1 cellular context compared by ENCODE assay signal in genomic region chr9:120538339-120538738, GRCh38.
TF ChIP-seq lines count a peak whose summit lies in the region.

No MANE protein-coding gene starts in this region.

TF ChIP-seq in HepG2, 621 proteins besides CTCF, POLR2A, EP300 and RAD21 (continued from another document and continues in another):
- TF ChIP-seq ZNF446 (CRISPR knock-in tag; IDR thresholded peaks at IDR 0.05), result no peak
- no peak for TF ChIP-seq ZIK1 (CRISPR knock-in tag; IDR thresholded peaks at IDR 0.05; ENCODE audit: borderline replicate concordance, low read depth)
- TF ChIP-seq TBX2 (CRISPR knock-in tag; IDR thresholded peaks at IDR 0.05; ENCODE audit: borderline replicate concordance), result 0 out of 2 replicates have a peak, but pooled peaks have one; percentile 15
- TF ChIP-seq FOXA1 (IDR thresholded peaks at IDR 0.05), result no peak
- TF ChIP-seq FOXA1 (CRISPR knock-in tag; IDR thresholded peaks at IDR 0.05), result peak; percentile 80
- TF ChIP-seq DPF2 (CRISPR knock-in tag; IDR thresholded peaks at IDR 0.05; ENCODE audit: borderline replicate concordance, low read depth), result peak; percentile 59; the same call in 1 of the 2 replicates
- peak; percentile 85 for TF ChIP-seq MED1 (CRISPR knock-in tag; IDR thresholded peaks at IDR 0.05)
- TF ChIP-seq THAP7 (CRISPR knock-in tag; IDR thresholded peaks at IDR 0.05), result no peak
- no peak for TF ChIP-seq GATA4 (IDR thresholded peaks at IDR 0.05; ENCODE audit: borderline replicate concordance, low read depth)
- no peak for TF ChIP-seq HNRNPH1 (optimal IDR thresholded peaks at IDR 0.05; ENCODE audit: low read depth, low read length)
- TF ChIP-seq NR2F1 (CRISPR knock-in tag; IDR thresholded peaks at IDR 0.05), result peak in 1 of 2 experiments; percentile 32; a peak in 1 of 4 replicates
- peak; percentile 99 for TF ChIP-seq RCOR2 (CRISPR knock-in tag; IDR thresholded peaks at IDR 0.05)
- no peak; the same call in 1 of the 2 replicates for TF ChIP-seq ZNF292 (CRISPR knock-in tag; IDR thresholded peaks at IDR 0.05; ENCODE audit: borderline replicate concordance, low read depth)
- TF ChIP-seq JDP2 (CRISPR knock-in tag; IDR thresholded peaks at IDR 0.05; ENCODE audit: borderline replicate concordance), result no peak
- peak; percentile 83 for TF ChIP-seq FOXA3 (CRISPR knock-in tag; IDR thresholded peaks at IDR 0.05)
- TF ChIP-seq ZNF20 (CRISPR knock-in tag; IDR thresholded peaks at IDR 0.05), result no peak
- no peak for TF ChIP-seq IRX3 (CRISPR knock-in tag; IDR thresholded peaks at IDR 0.05; ENCODE audit: borderline replicate concordance, low read depth)
- no peak for TF ChIP-seq ZNF800 (CRISPR knock-in tag; IDR thresholded peaks at IDR 0.05)
- TF ChIP-seq MAFF (IDR thresholded peaks at IDR 0.05; ENCODE audit: low read depth, low read length), result no peak
- TF ChIP-seq ZSCAN21 (CRISPR knock-in tag; IDR thresholded peaks at IDR 0.05; ENCODE audit: borderline replicate concordance), result no peak
- TF ChIP-seq ESRRA (CRISPR knock-in tag; IDR thresholded peaks at IDR 0.05; ENCODE audit: low read depth), result peak; percentile 62; the same call in 1 of the 2 replicates
- TF ChIP-seq SOX6 (IDR thresholded peaks at IDR 0.05), result no peak
- TF ChIP-seq SOX6 (CRISPR knock-in tag; IDR thresholded peaks at IDR 0.05), result peak; percentile 69
- TF ChIP-seq TFAP4 (IDR thresholded peaks at IDR 0.05; ENCODE audit: borderline replicate concordance, low read depth), result peak; percentile 56; the same call in 1 of the 2 replicates
- TF ChIP-seq NR1H2 (CRISPR knock-in tag; IDR thresholded peaks at IDR 0.05; ENCODE audit: borderline replicate concordance, low read depth), result no peak
- no peak for TF ChIP-seq ZNF326 (CRISPR knock-in tag; IDR thresholded peaks at IDR 0.05; ENCODE audit: borderline replicate concordance)
- TF ChIP-seq ETV5 (CRISPR knock-in tag; IDR thresholded peaks at IDR 0.05; ENCODE audit: borderline replicate concordance), result peak; percentile 90
- TF ChIP-seq TFE3 (CRISPR knock-in tag; IDR thresholded peaks at IDR 0.05), result peak; percentile 82
- no peak for TF ChIP-seq BHLHE40 (IDR thresholded peaks at IDR 0.05; ENCODE audit: low read length)
- no peak for TF ChIP-seq ZBTB44 (CRISPR knock-in tag; IDR thresholded peaks at IDR 0.05)
- no peak for TF ChIP-seq TRIM22 (IDR thresholded peaks at IDR 0.05)
- peak; percentile 82; the same call in 1 of the 2 replicates for TF ChIP-seq ZNF580 (CRISPR knock-in tag; IDR thresholded peaks at IDR 0.05; ENCODE audit: borderline replicate concordance, low read depth)
- no peak for TF ChIP-seq ZNF691 (CRISPR knock-in tag; IDR thresholded peaks at IDR 0.05; ENCODE audit: borderline replicate concordance, low read depth)
- peak in 1 of 2 experiments; percentile 37; a peak in 1 of 4 replicates for TF ChIP-seq HMGXB4 (CRISPR knock-in tag; IDR thresholded peaks at IDR 0.05; ENCODE audit: borderline replicate concordance in 1 of 2, low read depth in 1 of 2)
- no peak for TF ChIP-seq ATF4 (CRISPR knock-in tag; IDR thresholded peaks at IDR 0.05)
- TF ChIP-seq ZNF720 (CRISPR knock-in tag; IDR thresholded peaks at IDR 0.05), result no peak
- no peak for TF ChIP-seq ZKSCAN1 (IDR thresholded peaks at IDR 0.05; ENCODE audit: low read length)
- TF ChIP-seq ZNF543 (CRISPR knock-in tag; IDR thresholded peaks at IDR 0.05), result no peak
- TF ChIP-seq NR2F6 (IDR thresholded peaks at IDR 0.05), result 0 out of 2 replicates have a peak, but pooled peaks have one; percentile 39
- peak; percentile 88 for TF ChIP-seq NR2F6 (CRISPR knock-in tag; IDR thresholded peaks at IDR 0.05)
- TF ChIP-seq IKZF5 (CRISPR knock-in tag; IDR thresholded peaks at IDR 0.05), result peak; percentile 86
- no peak for TF ChIP-seq NFRKB (IDR thresholded peaks at IDR 0.05)
- TF ChIP-seq CENPBD1 (CRISPR knock-in tag; IDR thresholded peaks at IDR 0.05; ENCODE audit: borderline replicate concordance, low read depth), result no peak
- TF ChIP-seq HOXA3 (CRISPR knock-in tag; IDR thresholded peaks at IDR 0.05), result peak; percentile 67
- no peak for TF ChIP-seq BCLAF1 (IDR thresholded peaks at IDR 0.05)
- no peak for TF ChIP-seq ZNF546 (CRISPR knock-in tag; conservative IDR thresholded peaks at IDR 0.05)
- TF ChIP-seq ZNF10 (CRISPR knock-in tag; IDR thresholded peaks at IDR 0.05; ENCODE audit: borderline replicate concordance, low read depth), result no peak
- peak; percentile 79 for TF ChIP-seq ZMYM4 (CRISPR knock-in tag; IDR thresholded peaks at IDR 0.05)
- TF ChIP-seq ZEB1 (IDR thresholded peaks at IDR 0.05; ENCODE audit: insufficient replicate concordance, low read depth), result peak; percentile 33
